8 cellular contexts compared by ENCODE assay signal in genomic region chr12:65881965-65882413, GRCh38. TPM values are rescaled to one million over a fixed set of nuclear protein-coding genes. Genes with fewer than 3 reads are reported as not detected.
DNase-seq lines count a peak whose midpoint lies in the region; ATAC-seq and TF ChIP-seq lines count a peak whose summit lies in the region.

No MANE protein-coding gene starts in this region.

- peaks cover 51% of the 10 kb centered on the region for H3K4me1 Mint-ChIP-seq in GM23338
- H3K4me1 Mint-ChIP-seq in immature natural killer cell: peaks cover 14 to 32% of the 10 kb centered on the region in 2 donors

- peaks cover 14% of the 10 kb centered on the region for H3K79me2 ChIP-seq in GM23338 (replicated peaks; ENCODE audit: insufficient read depth)

- H3K27me3 ChIP-seq in GM23338 (ENCODE audit: insufficient read depth): no peaks in the 10 kb centered on the region

- H3K27ac ChIP-seq in GM23338 (ENCODE audit: low read depth): no peak overlapping the region

- H3K36me3 ChIP-seq in GM23338 (ENCODE audit: insufficient read depth): no peaks in the 10 kb centered on the region

- peak overlapping the region; percentile 74; the same call in 1 of the 2 replicates for H3K27ac Mint-ChIP-seq in GM23338
- no peak overlapping the region for H3K27ac Mint-ChIP-seq in immature natural killer cell

- peaks cover 26% of the 10 kb centered on the region for H3K4me1 ChIP-seq in GM23338 (ENCODE audit: insufficient read depth)

- no peaks in the 10 kb centered on the region for H3F3A ChIP-seq in GM23338 (replicated peaks; ENCODE audit: low read depth)

- H4K20me1 ChIP-seq in GM23338 (replicated peaks; ENCODE audit: insufficient read depth): no peaks in the 10 kb centered on the region

- in situ Hi-C loops in astrocyte of the spinal cord (cut with HindIII; ENCODE audit: low sequenced_read_pairs): no loop called here

- H3K9me3 Mint-ChIP-seq in GM23338: no peaks in the 10 kb centered on the region
- H3K9me3 Mint-ChIP-seq in immature natural killer cell: no peaks in the 10 kb centered on the region

- DNase-seq in GM23338 (ENCODE audit: low spot score) (peak; percentile 38), astrocyte of the spinal cord (ENCODE audit: low read depth, low spot score) (peak; percentile 86), immature natural killer cell (peak; percentile 11 to 18 (median 14)), skeletal muscle cell (ENCODE audit: low read depth) (peak; percentile 52), NK-92 (lab: John Stamatoyannopoulos, UW; ENCODE audit: unreplicated experiment) (no peak), middle frontal gyrus (ENCODE audit: extremely low spot score, low spot score) (no peak), DMS153 treated with DMSO at 0.1 percent for 48 hours (lab: John Stamatoyannopoulos, UW; ENCODE audit: unreplicated experiment) (no peak)
- no peak for DNase-seq in activated CD4-positive, CD25-positive, alpha-beta regulatory T cell treated with anti-CD3 and anti-CD28 coated beads, Interleukin-2, amount 50 U/mL, for 72 hours

- H2AFZ ChIP-seq in GM23338: no peak overlapping the region

- H3K9me2 ChIP-seq in GM23338 (ENCODE audit: insufficient read depth): peaks cover 7% of the 10 kb centered on the region; the same call in 1 of the 2 replicates

- H3K27me3 Mint-ChIP-seq in GM23338 (ENCODE audit: insufficient read depth, low read depth, poor library complexity) (peaks cover 9% of the 10 kb centered on the region), immature natural killer cell (ENCODE audit: low read depth in 3 of 3) (peaks cover 4 to 30% (median 13%) of the 10 kb centered on the region in 3 donors)

- H3K4me3 ChIP-seq in GM23338: no peak overlapping the region
- H3K4me3 ChIP-seq in astrocyte of the spinal cord (ENCODE audit: low read depth, low read length): peak overlapping the region; percentile 27
- peak overlapping the region; percentile 25 for H3K4me3 ChIP-seq in skeletal muscle cell (ENCODE audit: low read depth, low read length)

- peak; percentile 58 for ATAC-seq in GM23338

- TF ChIP-seq CTCF in GM23338 (conservative IDR thresholded peaks at IDR 0.05; ENCODE audit: low read depth in 2 of 2) (0 out of 4 replicates have a peak, but pooled peaks of 1 of the 2 experiments have one; percentile 7), astrocyte of the spinal cord (IDR thresholded peaks at IDR 0.05; ENCODE audit: low read depth, low read length) (peak; percentile 37)

- peaks cover 10% of the 10 kb centered on the region for H3K36me3 Mint-ChIP-seq in GM23338 (ENCODE audit: low read depth)
- no peaks in the 10 kb centered on the region for H3K36me3 Mint-ChIP-seq in immature natural killer cell

- H3K4me3 Mint-ChIP-seq in GM23338 (no peak overlapping the region), immature natural killer cell (peak overlapping the region; percentile 54 to 75 (median 69))

- no peak overlapping the region for H3K4me2 ChIP-seq in GM23338

TF ChIP-seq in GM23338, 12 proteins besides CTCF, POLR2A, EP300 and RAD21 (continues in another document):
- no peak for TF ChIP-seq STAT1 (IDR thresholded peaks at IDR 0.05; ENCODE audit: unreplicated experiment)
- no peak for TF ChIP-seq JUNB (IDR thresholded peaks at IDR 0.05; ENCODE audit: unreplicated experiment)
- no peak for TF ChIP-seq EZH2phosphoT487 (IDR thresholded peaks at IDR 0.05; ENCODE audit: unreplicated experiment)
- no peak for TF ChIP-seq ZNF331 (CRISPR knock-in tag; IDR thresholded peaks at IDR 0.05; ENCODE audit: low read depth)
- TF ChIP-seq ZNF114 (CRISPR knock-in tag; IDR thresholded peaks at IDR 0.05): no peak
- TF ChIP-seq, protein P1, sequence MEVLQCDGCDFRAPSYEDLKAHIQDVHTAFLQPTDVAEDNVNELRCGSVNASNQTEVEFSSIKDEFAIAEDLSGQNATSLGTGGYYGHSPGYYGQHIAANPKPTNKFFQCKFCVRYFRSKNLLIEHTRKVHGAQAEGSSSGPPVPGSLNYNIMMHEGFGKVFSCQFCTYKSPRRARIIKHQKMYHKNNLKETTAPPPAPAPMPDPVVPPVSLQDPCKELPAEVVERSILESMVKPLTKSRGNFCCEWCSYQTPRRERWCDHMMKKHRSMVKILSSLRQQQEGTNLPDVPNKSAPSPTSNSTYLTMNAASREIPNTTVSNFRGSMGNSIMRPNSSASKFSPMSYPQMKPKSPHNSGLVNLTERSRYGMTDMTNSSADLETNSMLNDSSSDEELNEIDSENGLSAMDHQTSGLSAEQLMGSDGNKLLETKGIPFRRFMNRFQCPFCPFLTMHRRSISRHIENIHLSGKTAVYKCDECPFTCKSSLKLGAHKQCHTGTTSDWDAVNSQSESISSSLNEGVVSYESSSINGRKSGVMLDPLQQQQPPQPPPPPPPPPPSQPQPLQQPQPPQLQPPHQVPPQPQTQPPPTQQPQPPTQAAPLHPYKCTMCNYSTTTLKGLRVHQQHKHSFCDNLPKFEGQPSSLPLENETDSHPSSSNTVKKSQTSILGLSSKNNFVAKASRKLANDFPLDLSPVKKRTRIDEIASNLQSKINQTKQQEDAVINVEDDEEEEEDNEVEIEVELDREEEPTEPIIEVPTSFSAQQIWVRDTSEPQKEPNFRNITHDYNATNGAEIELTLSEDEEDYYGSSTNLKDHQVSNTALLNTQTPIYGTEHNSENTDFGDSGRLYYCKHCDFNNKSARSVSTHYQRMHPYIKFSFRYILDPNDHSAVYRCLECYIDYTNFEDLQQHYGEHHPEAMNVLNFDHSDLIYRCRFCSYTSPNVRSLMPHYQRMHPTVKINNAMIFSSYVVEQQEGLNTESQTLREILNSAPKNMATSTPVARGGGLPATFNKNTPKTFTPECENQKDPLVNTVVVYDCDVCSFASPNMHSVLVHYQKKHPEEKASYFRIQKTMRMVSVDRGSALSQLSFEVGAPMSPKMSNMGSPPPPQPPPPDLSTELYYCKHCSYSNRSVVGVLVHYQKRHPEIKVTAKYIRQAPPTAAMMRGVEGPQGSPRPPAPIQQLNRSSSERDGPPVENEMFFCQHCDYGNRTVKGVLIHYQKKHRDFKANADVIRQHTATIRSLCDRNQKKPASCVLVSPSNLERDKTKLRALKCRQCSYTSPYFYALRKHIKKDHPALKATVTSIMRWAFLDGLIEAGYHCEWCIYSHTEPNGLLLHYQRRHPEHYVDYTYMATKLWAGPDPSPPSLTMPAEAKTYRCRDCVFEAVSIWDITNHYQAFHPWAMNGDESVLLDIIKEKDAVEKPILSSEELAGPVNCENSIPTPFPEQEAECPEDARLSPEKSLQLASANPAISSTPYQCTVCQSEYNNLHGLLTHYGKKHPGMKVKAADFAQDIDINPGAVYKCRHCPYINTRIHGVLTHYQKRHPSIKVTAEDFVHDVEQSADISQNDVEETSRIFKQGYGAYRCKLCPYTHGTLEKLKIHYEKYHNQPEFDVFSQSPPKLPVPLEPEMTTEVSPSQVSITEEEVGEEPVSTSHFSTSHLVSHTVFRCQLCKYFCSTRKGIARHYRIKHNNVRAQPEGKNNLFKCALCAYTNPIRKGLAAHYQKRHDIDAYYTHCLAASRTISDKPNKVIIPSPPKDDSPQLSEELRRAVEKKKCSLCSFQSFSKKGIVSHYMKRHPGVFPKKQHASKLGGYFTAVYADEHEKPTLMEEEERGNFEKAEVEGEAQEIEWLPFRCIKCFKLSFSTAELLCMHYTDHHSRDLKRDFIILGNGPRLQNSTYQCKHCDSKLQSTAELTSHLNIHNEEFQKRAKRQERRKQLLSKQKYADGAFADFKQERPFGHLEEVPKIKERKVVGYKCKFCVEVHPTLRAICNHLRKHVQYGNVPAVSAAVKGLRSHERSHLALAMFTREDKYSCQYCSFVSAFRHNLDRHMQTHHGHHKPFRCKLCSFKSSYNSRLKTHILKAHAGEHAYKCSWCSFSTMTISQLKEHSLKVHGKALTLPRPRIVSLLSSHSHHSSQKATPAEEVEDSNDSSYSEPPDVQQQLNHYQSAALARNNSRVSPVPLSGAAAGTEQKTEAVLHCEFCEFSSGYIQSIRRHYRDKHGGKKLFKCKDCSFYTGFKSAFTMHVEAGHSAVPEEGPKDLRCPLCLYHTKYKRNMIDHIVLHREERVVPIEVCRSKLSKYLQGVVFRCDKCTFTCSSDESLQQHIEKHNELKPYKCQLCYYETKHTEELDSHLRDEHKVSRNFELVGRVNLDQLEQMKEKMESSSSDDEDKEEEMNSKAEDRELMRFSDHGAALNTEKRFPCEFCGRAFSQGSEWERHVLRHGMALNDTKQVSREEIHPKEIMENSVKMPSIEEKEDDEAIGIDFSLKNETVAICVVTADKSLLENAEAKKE (CRISPR knock-in tag; IDR thresholded peaks at IDR 0.05): no peak
- TF ChIP-seq CREB1 (CRISPR knock-in tag; IDR thresholded peaks at IDR 0.05; ENCODE audit: low read depth): no peak
- no peak for TF ChIP-seq REST (IDR thresholded peaks at IDR 0.05; ENCODE audit: unreplicated experiment)
- TF ChIP-seq POLR2AphosphoS5 (IDR thresholded peaks at IDR 0.05; ENCODE audit: low read depth): no peak

RNA-seq across cellular contexts. Expression of gene HMGA2, which starts 57.7 kb away (rescaled TPM):
- 86.0 and 94.8 TPM in 2 replicates for total RNA-seq in GM23338 (2014; rRNA removed; shearing (Covaris generic))
- polyA plus RNA-seq in GM23338 (2016; fragmentation: Nextera tagmentation; extraction: Ambion mirVana) (43.9 and 50.4 TPM in 2 replicates), immature natural killer cell (under 1 TPM in 1 of 3 donors, not detected in 2; 0.17 TPM)

Comparison
In these comparisons a context has a peak if more than half of its experiments do, and no peak if none do; other contexts are left out.
1. DNase-seq: peak in GM23338 (single experiment), astrocyte of the spinal cord (single experiment), immature natural killer cell (3 of 3) and skeletal muscle cell (single experiment); none in NK-92 (single experiment), activated CD4-positive, CD25-positive, alpha-beta regulatory T cell treated with anti-CD3 and anti-CD28 coated beads, Interleukin-2, amount 50 U/mL, for 72 hours (single experiment), middle frontal gyrus (single experiment) and DMS153 treated with DMSO at 0.1 percent for 48 hours (single experiment).
2. RNA of gene HMGA2, which starts 57.7 kb away (polyA plus RNA-seq): 43.9 to 50.4 TPM in GM23338; 0.17 TPM in immature natural killer cell; every median in the first group is over 10 times any median in the second.